8 cellular contexts compared by ENCODE assay signal in genomic region chr14:90903101-90903500, GRCh38.
DNase-seq lines count a peak whose midpoint lies in the region; TF ChIP-seq lines count a peak whose summit lies in the region.

No MANE protein-coding gene starts in this region.

- no peaks in the 10 kb centered on the region for H3K79me1 ChIP-seq in trophoblast cell (ENCODE audit: low read length)

- no peak overlapping the region for H2BK5ac ChIP-seq in trophoblast cell (ENCODE audit: low read depth, low read length, poor library complexity)

- H3K4me1 ChIP-seq in trophoblast cell (ENCODE audit: control insufficient read depth in 1 of 2, insufficient read depth in 2 of 2, low read length in 2 of 2) (no peaks in the 10 kb centered on the region), uterus (no peaks in the 10 kb centered on the region)

- intact Hi-C loops in activated naive CD4-positive, alpha-beta T cell treated with anti-CD3 and anti-CD28 coated beads for 36 hours (cut with micrococcal nuclease): loop anchor here (1.0 kb wide), 5 partner anchors 133 to 383 kb away; partner anchors contain the start of gene RPS6KA5
- intact Hi-C loops in uterus (cut with DNase I; ENCODE audit: low total_unique reads): loop anchor here (5.0 to 10.0 kb wide), 2 partner anchors 269 to 382 kb away; no protein-coding TSS in a partner anchor

- no peak overlapping the region for H3K4me2 ChIP-seq in trophoblast cell (ENCODE audit: low read length)

- no peaks in the 10 kb centered on the region for H3K27me3 Mint-ChIP-seq in activated naive CD4-positive, alpha-beta T cell treated with anti-CD3 and anti-CD28 coated beads for 36 hours (ENCODE audit: low read depth)

- DNase-seq in SHP77 (lab: John Stamatoyannopoulos, UW) (peak; percentile 29 to 42), SHP77 treated with DMSO at 0.1 percent for 48 hours (lab: John Stamatoyannopoulos, UW) (no peak), Kasumi-1 (lab: John Stamatoyannopoulos, UW) (peak; percentile 30 to 74), RKO (ENCODE audit: low spot score) (peak; percentile 76), germinal center (ENCODE audit: low spot score) (peak; percentile 64), trophoblast cell (peak; percentile 48 to 68), uterus (peak; percentile 47 to 66)
- DNase-seq in activated naive CD4-positive, alpha-beta T cell treated with anti-CD3 and anti-CD28 coated beads for 36 hours: peak; percentile 81

- no peak overlapping the region for H2BK120ac ChIP-seq in trophoblast cell (ENCODE audit: insufficient read depth, low read length, poor library complexity)

- no peak overlapping the region for H3K23ac ChIP-seq in trophoblast cell (ENCODE audit: low read length)

- no peak overlapping the region for H2BK12ac ChIP-seq in trophoblast cell (ENCODE audit: low read length)

- H3K4me3 ChIP-seq in trophoblast cell (ENCODE audit: low read depth, low read length) (no peak overlapping the region), uterus (no peak overlapping the region)

- no peak overlapping the region for H3K4ac ChIP-seq in trophoblast cell (ENCODE audit: low read depth, low read length)

- no peak overlapping the region for H2AK5ac ChIP-seq in trophoblast cell (ENCODE audit: low read length)

- no peak overlapping the region for H3K18ac ChIP-seq in trophoblast cell (ENCODE audit: low read length)

- no CpG with 5 or more reads among the region's 1 CpG for WGBS in trophoblast cell (ENCODE audit: extremely low coverage, insufficient coverage, insufficient read length)

- H4K8ac ChIP-seq in trophoblast cell (ENCODE audit: low read depth, low read length): no peak overlapping the region

- no peak for TF ChIP-seq POLR2A in uterus (IDR thresholded peaks at IDR 0.05)

- no peak overlapping the region for H3K4me3 Mint-ChIP-seq in activated naive CD4-positive, alpha-beta T cell treated with anti-CD3 and anti-CD28 coated beads for 36 hours

- H3K4me1 Mint-ChIP-seq in activated naive CD4-positive, alpha-beta T cell treated with anti-CD3 and anti-CD28 coated beads for 36 hours (ENCODE audit: low read depth): peaks cover 25% of the 10 kb centered on the region

- H4K12ac ChIP-seq in trophoblast cell (ENCODE audit: low read depth, low read length): no peak overlapping the region

- H3K79me2 ChIP-seq in trophoblast cell (ENCODE audit: control insufficient read depth, insufficient read depth, low read length, poor library complexity): no peaks in the 10 kb centered on the region

- no peaks in the 10 kb centered on the region for H3K9me3 Mint-ChIP-seq in activated naive CD4-positive, alpha-beta T cell treated with anti-CD3 and anti-CD28 coated beads for 36 hours

- H3K36me3 ChIP-seq in trophoblast cell (ENCODE audit: control insufficient read depth in 1 of 2, insufficient read depth in 2 of 2, low read length in 2 of 2) (peaks cover 0 to 2% of the 10 kb centered on the region in 2 experiments), uterus (no peaks in the 10 kb centered on the region)

- H3K27me3 ChIP-seq in trophoblast cell (ENCODE audit: insufficient read depth, low read length) (no peaks in the 10 kb centered on the region), uterus (no peaks in the 10 kb centered on the region)

- H4K91ac ChIP-seq in trophoblast cell (ENCODE audit: low read depth, low read length): no peak overlapping the region

- H3K36me3 Mint-ChIP-seq in activated naive CD4-positive, alpha-beta T cell treated with anti-CD3 and anti-CD28 coated beads for 36 hours (ENCODE audit: low read depth): peaks cover 10% of the 10 kb centered on the region

- no peak overlapping the region for H3K14ac ChIP-seq in trophoblast cell (ENCODE audit: low read length)

- no peak overlapping the region for H2AFZ ChIP-seq in trophoblast cell (ENCODE audit: insufficient read depth, low read length, poor library complexity)

- CTCF ChIA-PET in activated naive CD4-positive, alpha-beta T cell treated with anti-CD3 and anti-CD28 coated beads for 36 hours (lab: Charles Lee): interaction anchor here (0.6 to 5.3 kb wide), 40 partner anchors 9 to 903 kb away, joined by 3 to 215 read pairs (median 4); no protein-coding TSS in a partner anchor

- H3K27ac ChIP-seq in trophoblast cell (ENCODE audit: low read depth, low read length) (no peak overlapping the region), uterus (no peak overlapping the region)

- H3K27ac Mint-ChIP-seq in activated naive CD4-positive, alpha-beta T cell treated with anti-CD3 and anti-CD28 coated beads for 36 hours: no peak overlapping the region

- no peak overlapping the region for H3K9ac ChIP-seq in trophoblast cell (ENCODE audit: low read length)

- H3K9me3 ChIP-seq in trophoblast cell (ENCODE audit: insufficient read depth, low read depth, low read length): no peaks in the 10 kb centered on the region
- H3K9me3 ChIP-seq in uterus: no peaks in the 10 kb centered on the region

- peak; percentile 59 to 81 (median 68) for TF ChIP-seq CTCF in uterus (IDR thresholded peaks at IDR 0.05)
